22 cellular contexts compared by ENCODE assay signal in the genomic region with DNA sequence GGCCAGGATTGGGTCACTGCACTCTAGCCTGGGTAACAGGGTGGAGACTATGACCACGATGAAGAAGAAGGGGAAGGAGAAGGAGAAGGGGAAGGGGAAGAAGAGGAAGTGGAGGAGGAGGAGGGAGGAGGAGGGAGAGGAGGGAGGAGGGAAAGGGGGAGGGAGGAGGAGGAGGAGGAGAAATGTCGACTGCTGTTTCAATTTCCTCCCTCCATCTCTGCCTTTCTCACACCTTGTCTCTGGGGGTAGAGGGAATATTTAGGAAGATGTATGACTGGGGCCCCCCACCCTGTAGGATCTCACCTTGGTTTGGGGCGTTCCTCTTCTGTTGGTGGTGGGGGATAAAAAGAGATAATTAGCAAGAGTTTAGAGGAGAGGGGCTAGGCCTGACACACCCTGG. TPM values are rescaled to one million over a fixed set of nuclear protein-coding genes. Genes with fewer than 3 reads are reported as not detected.
A peak's percentile ranks its signal among the peaks of the same experiment; 100 is the strongest.
DNase-seq lines count a peak whose midpoint lies in the region; ATAC-seq, FAIRE-seq and TF ChIP-seq lines count a peak whose summit lies in the region.
"Had no signal": no experiment of that assay in that cellular context is flagged by ENCODE, and none has a peak within 500 bp of the region (broad histone marks: within the 10 kb centered on the region; RNA-seq: fewer than 3 reads in every experiment).

No MANE protein-coding gene starts in this region.

- TF ChIP-seq POLR2A in H1 (IDR thresholded peaks at IDR 0.05; ENCODE audit: control extremely low read depth in 1 of 2, low read depth in 2 of 2, low read length in 2 of 2), result no peak
- TF ChIP-seq POLR2A in suprapubic skin (IDR thresholded peaks at IDR 0.05), result no peak

- TF ChIP-seq CTCF in A673 (conservative IDR thresholded peaks at IDR 0.05; ENCODE audit: low read depth, low read length) (no peak), HL-60 (IDR thresholded peaks at IDR 0.05; ENCODE audit: insufficient read depth, low read length) (no peak), H1 (IDR thresholded peaks at IDR 0.05; ENCODE audit: control extremely low read depth in 1 of 3, insufficient read depth in 1 of 3, low read depth in 1 of 3, low read length in 3 of 3) (no peak), suprapubic skin (IDR thresholded peaks at IDR 0.05) (no peak)

- no TSS peak for BruUV-seq in A673 (replicated peaks; lab: Mats Ljungman, UMichigan)

- no peaks in the 10 kb centered on the region for H4K20me1 ChIP-seq in H1 (replicated peaks in 1 of 2; ENCODE audit: control insufficient read depth in 1 of 2, insufficient read depth in 2 of 2, low read length in 2 of 2)

- H3K36me3 ChIP-seq in A673 (ENCODE audit: insufficient read depth, low read length, poor library complexity, severe bottlenecking) (no peaks in the 10 kb centered on the region), H1 (ENCODE audit: control insufficient read depth in 2 of 4, insufficient read depth in 4 of 4, low read length in 3 of 4) (peaks cover 0 to 5% (median 0%) of the 10 kb centered on the region in 4 experiments; a peak in 1 of 8 replicates), suprapubic skin (no peaks in the 10 kb centered on the region)
- H3K36me3 ChIP-seq: adrenal gland, vagina had no signal

- no peak overlapping the region for H2BK120ac ChIP-seq in H1 (replicated peaks; ENCODE audit: low read depth, low read length)

- no peaks in the 10 kb centered on the region for H3K79me2 ChIP-seq in H1 (ENCODE audit: control insufficient read depth in 1 of 2, insufficient read depth in 2 of 2, low read length in 2 of 2)

- no peak overlapping the region for H2AK5ac ChIP-seq in H1 (ENCODE audit: low read depth, low read length)

- no peak overlapping the region for H2AFZ ChIP-seq in H1 (ENCODE audit: low read length)

- H3K79me1 ChIP-seq in H1 (ENCODE audit: low read depth, low read length), result no peaks in the 10 kb centered on the region

- H3K4ac ChIP-seq in H1 (replicated peaks; ENCODE audit: insufficient read length, low read depth, low read length), result peak overlapping the region; percentile 14

- H2BK12ac ChIP-seq in H1 (ENCODE audit: low read depth, low read length), result no peak overlapping the region

- H3K27ac ChIP-seq in A673 (ENCODE audit: low read depth, low read length, poor library complexity, severe bottlenecking) (no peak overlapping the region), HL-60 (replicated peaks) (peak overlapping the region; percentile 60), H1 (ENCODE audit: low read depth, low read length) (no peak overlapping the region), suprapubic skin (no peak overlapping the region)
- H3K27ac ChIP-seq: adrenal gland, vagina had no signal

- H3K27me3 ChIP-seq in A673 (replicated peaks; ENCODE audit: insufficient read depth, low read depth, low read length, poor library complexity) (no peaks in the 10 kb centered on the region), HL-60 (ENCODE audit: insufficient read depth, poor library complexity, severe bottlenecking) (peaks cover 17% of the 10 kb centered on the region), H1 (replicated peaks in 1 of 4; ENCODE audit: control insufficient read depth in 3 of 4, extremely low read depth in 1 of 4, insufficient read depth in 3 of 4, low read length in 3 of 4) (no peaks in the 10 kb centered on the region), suprapubic skin (peaks cover 98% of the 10 kb centered on the region)

- no peak overlapping the region for H4K91ac ChIP-seq in H1 (replicated peaks; ENCODE audit: insufficient read length, low read length)

- H3K9ac ChIP-seq in H1 (replicated peaks in 1 of 4; ENCODE audit: extremely low read depth in 1 of 4, low read depth in 3 of 4, low read length in 3 of 4), result no peak overlapping the region

- CTCF ChIA-PET in A673 (lab: Charles Lee) (no interaction called here), H1 (lab: Charles Lee; ENCODE audit: partially characterized antibody) (interaction anchor here (0.6 to 6.4 kb wide), 8 partner anchors 10 to 264 kb away, joined by 3 to 118 read pairs (median 12); partner anchors contain the start of genes DNAAF3, GARIN5B and TNNI3)

- intact Hi-C loops in A673 (cut with micrococcal nuclease; ENCODE audit: unreplicated experiment), result no loop called here
- intact Hi-C loops in left colon (cut with DNase I, micrococcal nuclease), result no loop called here

- no peak for TF ChIP-seq EP300 in H1 (IDR thresholded peaks at IDR 0.05; ENCODE audit: borderline replicate concordance in 1 of 2, low read depth in 2 of 2, low read length in 2 of 2)
- TF ChIP-seq EP300 in suprapubic skin (IDR thresholded peaks at IDR 0.05), result no peak

- no peak overlapping the region for H4K8ac ChIP-seq in H1 (ENCODE audit: extremely low read depth, insufficient read depth, low read length)

- DNase-seq in A673 (ENCODE audit: low spot score), result no peak
- peak; percentile 71 to 80 for DNase-seq in HL-60 (ENCODE audit: low read depth in 1 of 2, low spot score in 1 of 2)
- DNase-seq in OCI-M1 (lab: John Stamatoyannopoulos, UW), result peak; percentile 84
- DNase-seq in H1 (ENCODE audit: low read depth in 1 of 2, low spot score in 2 of 2), result no peak
- no peak for DNase-seq in amygdala (lab: John Stamatoyannopoulos, UW)
- no peak for DNase-seq in left colon
- no peak for DNase-seq in suprapubic skin (ENCODE audit: low spot score in 2 of 2)
- DNase-seq in kidney glomerular epithelial cell (lab: John Stamatoyannopoulos, UW), result no peak
- DNase-seq: ACHN; activated CD4-positive, alpha-beta T cell treated with anti-CD3 and anti-CD28 coated beads, Interleukin-2, amount 50 U/mL, for 1 hour; activated CD8-positive, alpha-beta memory T cell treated with anti-CD3 and anti-CD28 coated beads, Interleukin-2, amount 50 U/mL, for 4 hours; activated effector memory CD4-positive, alpha-beta T cell treated with Interleukin-2 at 50 U/mL for 16 hours; adrenal gland; CD8-positive, alpha-beta T cell; DMS79; foreskin melanocyte; nephron progenitor cell; RPMI8226; stimulated activated CD4-positive, alpha-beta T cell treated with anti-CD3 and anti-CD28 coated beads, Interleukin-4, amount 100 ng/mL, for 24 hours had no signal

- no peak overlapping the region for H3K23ac ChIP-seq in H1 (ENCODE audit: insufficient read length)

- no peak overlapping the region for H2BK5ac ChIP-seq in H1 (ENCODE audit: low read depth, low read length)

- WGBS in H1 (ENCODE audit: extremely low coverage in 1 of 2, insufficient coverage in 1 of 2, insufficient read length in 1 of 2, insufficient replicate concordance in 2 of 2, low coverage in 1 of 2, low lambda C conversion rate in 2 of 2, missing lambda C conversion rate in 1 of 2), 2 experiments, result 53% methylated on average over 2 of the region's 3 CpGs; no CpG with 5 or more reads in 1 of the 2 experiments
- WGBS in suprapubic skin, result 24% methylated on average over 3 of the region's 3 CpGs

- H3K4me1 ChIP-seq in A673 (ENCODE audit: insufficient read depth, low read length, poor library complexity, severe bottlenecking) (peaks cover 17% of the 10 kb centered on the region), H1 (replicated peaks in 1 of 4; ENCODE audit: control insufficient read depth in 3 of 4, insufficient read depth in 4 of 4, low read length in 3 of 4) (peaks cover 6 to 24% (median 13%) of the 10 kb centered on the region in 4 experiments), suprapubic skin (peaks cover 8% of the 10 kb centered on the region)

- POLR2A ChIA-PET in A673 (lab: Charles Lee; ENCODE audit: low non-redundant PET), result no interaction called here
- POLR2A ChIA-PET in H1 (lab: Charles Lee; ENCODE audit: partially characterized antibody), result no interaction called here

- 0 out of 2 replicates have a peak overlapping the region, but pooled peaks have one; percentile 46 for H2BK15ac ChIP-seq in H1 (ENCODE audit: low read length)

- no peak for TF ChIP-seq RAD21 in H1 (IDR thresholded peaks at IDR 0.05 in 1 of 2, conservative IDR thresholded peaks at IDR 0.05 in 1 of 2; ENCODE audit: low read depth in 2 of 2, low read length in 2 of 2)

- H4K5ac ChIP-seq in H1 (ENCODE audit: insufficient read length, low read depth, low read length), result no peak overlapping the region

- no peak overlapping the region for H3K14ac ChIP-seq in H1 (ENCODE audit: insufficient read length)

- no peak overlapping the region for H2BK20ac ChIP-seq in H1 (ENCODE audit: low read length)

- H3K9me3 ChIP-seq in A673 (ENCODE audit: low read depth, low read length, poor library complexity, severe bottlenecking) (no peaks in the 10 kb centered on the region), H1 (ENCODE audit: insufficient read depth in 2 of 2, low read depth in 1 of 2, low read length in 1 of 2) (no peaks in the 10 kb centered on the region), suprapubic skin (no peaks in the 10 kb centered on the region)
- H3K9me3 ChIP-seq: adrenal gland, vagina had no signal

- peak overlapping the region; percentile 38 to 70 for H3K4me2 ChIP-seq in H1 (ENCODE audit: insufficient read depth in 1 of 2, low read depth in 2 of 2, low read length in 2 of 2)

- no peak overlapping the region for H3K56ac ChIP-seq in H1 (replicated peaks; ENCODE audit: insufficient read length, low read depth, low read length)

- no peak for ATAC-seq in left colon
- ATAC-seq: CD8-positive, alpha-beta T cell had no signal

- no peak overlapping the region for H3K18ac ChIP-seq in H1 (ENCODE audit: extremely low read depth, low read length)

- FAIRE-seq in H1 (lab: Jason Lieb, UNC), result no peak

- H3K23me2 ChIP-seq in H1 (ENCODE audit: low read depth, low read length), result peaks cover 7% of the 10 kb centered on the region; the same call in 1 of the 2 replicates

- H3K4me3 ChIP-seq in A673 (ENCODE audit: low read depth, low read length, poor library complexity, severe bottlenecking) (peak overlapping the region; percentile 53), HL-60 (replicated peaks; ENCODE audit: insufficient read depth, low read length) (no peak overlapping the region), H1 (ENCODE audit: extremely low read depth in 1 of 4, insufficient read depth in 2 of 4, low read depth in 3 of 4, low read length in 4 of 4) (peak overlapping the region in 1 of 4 experiments; percentile 83; a peak in 2 of 8 replicates), suprapubic skin (no peak overlapping the region)
- H3K4me3 ChIP-seq: adrenal gland, vagina had no signal

RNA-seq across cellular contexts. Expression of gene TNNT1, which starts 3.8 kb away (rescaled TPM):
- 37.6 and 54.3 TPM in 2 replicates for total RNA-seq in A673 (2021)
- 107 and 115 TPM in 2 replicates for total RNA-seq in H1 (2021; fragmentation: NEBNext Ultra II Directional; extraction: Animal tissue kit (Norgen Biotek cat#: 25700))
- polyA plus RNA-seq in H1 (2011; rRNA removed), result 69.6 and 97.9 TPM in 2 replicates
- 164 TPM for polyA plus RNA-seq in H1 (2011; cell fraction: cytosol; rRNA removed)
- 90.2 TPM for polyA plus RNA-seq in H1 (2011; cell fraction: nucleus; rRNA removed)
- polyA plus RNA-seq in H1 (2012, experiment 1 of 2), result 112 to 203 TPM (median 168 TPM) in 4 replicates
- polyA plus RNA-seq in H1 (2012, experiment 2 of 2), result 169 TPM
- polyA plus RNA-seq in H1 (2013, experiment 1 of 2), result 121 TPM
- polyA plus RNA-seq in H1 (2013, experiment 2 of 2), result 121 TPM
- 11.5 and 12.7 TPM in 2 replicates for polyA minus RNA-seq in H1 (2011; rRNA and poly(A)+ RNA removed)
- 25.4 TPM for polyA minus RNA-seq in H1 (2011; cell fraction: cytosol; rRNA and poly(A)+ RNA removed)
- polyA minus RNA-seq in H1 (2011; cell fraction: nucleus; rRNA and poly(A)+ RNA removed), result 20.5 TPM
- under 1 TPM; 0.40 to 0.70 TPM for total RNA-seq in left colon
- total RNA-seq in suprapubic skin, result 10 to 100 TPM; 13.6 to 46.7 (median 19.6) TPM
- total RNA-seq: CD8-positive, alpha-beta T cell had no signal

RNA-seq across cellular contexts. Expression of gene TNNI3, which starts 12.3 kb away (rescaled TPM):
- total RNA-seq in A673 (2021) (12.8 and 16.5 TPM in 2 replicates), left colon (1 to 10 TPM in 1 of 2 donors, not detected in 1; 1.1 TPM), suprapubic skin (1 to 10 TPM; 1.7 to 4.7 (median 3.2) TPM)
- total RNA-seq in H1 (2021; fragmentation: NEBNext Ultra II Directional; extraction: Animal tissue kit (Norgen Biotek cat#: 25700)), result 16.6 and 16.9 TPM in 2 replicates
- 56.0 and 67.9 TPM in 2 replicates for polyA plus RNA-seq in H1 (2011; rRNA removed)
- 60.1 TPM for polyA plus RNA-seq in H1 (2011; cell fraction: cytosol; rRNA removed)
- 34.8 TPM for polyA plus RNA-seq in H1 (2011; cell fraction: nucleus; rRNA removed)
- 29.4 to 46.2 TPM (median 42.5 TPM) in 4 replicates for polyA plus RNA-seq in H1 (2012, experiment 1 of 2)
- polyA plus RNA-seq in H1 (2012, experiment 2 of 2), result 33.8 TPM
- polyA plus RNA-seq in H1 (2013, experiment 1 of 2), result 59.4 TPM
- polyA plus RNA-seq in H1 (2013, experiment 2 of 2), result 58.0 TPM
- polyA minus RNA-seq in H1 (2011; rRNA and poly(A)+ RNA removed), result 1.8 and 3.7 TPM in 2 replicates
- polyA minus RNA-seq in H1 (2011; cell fraction: cytosol; rRNA and poly(A)+ RNA removed), result 9.2 TPM
- 7.5 TPM for polyA minus RNA-seq in H1 (2011; cell fraction: nucleus; rRNA and poly(A)+ RNA removed)
- total RNA-seq: CD8-positive, alpha-beta T cell; HT1080; pulmonary artery endothelial cell; vagina had no signal

RNA-seq across cellular contexts. Expression of gene DNAAF3, which starts 21.2 kb away (rescaled TPM):
- total RNA-seq in A673 (2021) (4.2 and 9.1 TPM in 2 replicates), left colon (1 to 10 TPM in 1 of 2 donors, under 1 TPM in 1; 0.79 to 2.6 TPM), suprapubic skin (10 to 100 TPM in 1 of 4 donors, 1 to 10 TPM in 1, under 1 TPM in 2; 0.48 to 10.6 (median 3.1) TPM)
- 5.4 and 5.7 TPM in 2 replicates for total RNA-seq in H1 (2021; fragmentation: NEBNext Ultra II Directional; extraction: Animal tissue kit (Norgen Biotek cat#: 25700))
- polyA plus RNA-seq in H1 (2011; rRNA removed), result 8.0 and 13.8 TPM in 2 replicates
- 7.2 TPM for polyA plus RNA-seq in H1 (2011; cell fraction: cytosol; rRNA removed)
- polyA plus RNA-seq in H1 (2011; cell fraction: nucleus; rRNA removed), result 15.2 TPM
- 4.0 to 6.8 TPM (median 5.7 TPM) in 4 replicates for polyA plus RNA-seq in H1 (2012, experiment 1 of 2)
- polyA plus RNA-seq in H1 (2012, experiment 2 of 2), result 6.5 TPM
- 7.0 TPM for polyA plus RNA-seq in H1 (2013, experiment 1 of 2)
- 6.6 TPM for polyA plus RNA-seq in H1 (2013, experiment 2 of 2)
- polyA minus RNA-seq in H1 (2011; rRNA and poly(A)+ RNA removed), result 1.5 and 1.9 TPM in 2 replicates
- polyA minus RNA-seq in H1 (2011; cell fraction: cytosol; rRNA and poly(A)+ RNA removed), result 3.4 TPM
- 1.8 TPM for polyA minus RNA-seq in H1 (2011; cell fraction: nucleus; rRNA and poly(A)+ RNA removed)
- total RNA-seq: CD8-positive, alpha-beta T cell had no signal

RNA-seq across cellular contexts. Expression of gene PPP1R12C, which starts 27.8 kb away (rescaled TPM):
- 85.7 and 94.6 TPM in 2 replicates for total RNA-seq in A673 (2021)
- total RNA-seq in H1 (2021; fragmentation: NEBNext Ultra II Directional; extraction: Animal tissue kit (Norgen Biotek cat#: 25700)), result 71.5 and 88.8 TPM in 2 replicates
- polyA plus RNA-seq in H1 (2011; rRNA removed), result 31.7 and 49.5 TPM in 2 replicates
- polyA plus RNA-seq in H1 (2011; cell fraction: cytosol; rRNA removed), result 56.3 TPM
- polyA plus RNA-seq in H1 (2011; cell fraction: nucleus; rRNA removed), result 230 TPM
- 62.6 to 73.1 TPM (median 72.1 TPM) in 4 replicates for polyA plus RNA-seq in H1 (2012, experiment 1 of 2)
- polyA plus RNA-seq in H1 (2012, experiment 2 of 2), result 47.9 TPM
- 59.9 TPM for polyA plus RNA-seq in H1 (2013, experiment 1 of 2)
- 53.5 TPM for polyA plus RNA-seq in H1 (2013, experiment 2 of 2)
- polyA minus RNA-seq in H1 (2011; rRNA and poly(A)+ RNA removed), result 12.3 and 14.2 TPM in 2 replicates
- polyA minus RNA-seq in H1 (2011; cell fraction: cytosol; rRNA and poly(A)+ RNA removed), result 25.6 TPM
- polyA minus RNA-seq in H1 (2011; cell fraction: nucleus; rRNA and poly(A)+ RNA removed), result 48.5 TPM
- 100 to 1,000 TPM; 102 to 118 TPM for total RNA-seq in left colon
- 100 to 1,000 TPM in 1 of 4 donors, 10 to 100 TPM in 3; 51.7 to 126 (median 78.7) TPM for total RNA-seq in suprapubic skin

RNA-seq across cellular contexts. Expression of gene SYT5, which starts 34.8 kb away (rescaled TPM):
- 0.28 TPM in 1 of 2 replicates, not detected in the other for total RNA-seq in A673 (2021)
- 0.35 and 0.99 TPM in 2 replicates for total RNA-seq in H1 (2021; fragmentation: NEBNext Ultra II Directional; extraction: Animal tissue kit (Norgen Biotek cat#: 25700))
- polyA plus RNA-seq in H1 (2011; rRNA removed), result 0.67 and 1.6 TPM in 2 replicates
- 0.67 TPM for polyA plus RNA-seq in H1 (2011; cell fraction: cytosol; rRNA removed)
- 1.2 TPM for polyA plus RNA-seq in H1 (2011; cell fraction: nucleus; rRNA removed)
- polyA plus RNA-seq in H1 (2012, experiment 1 of 2), result 2.0 to 6.0 TPM (median 2.1 TPM) in 4 replicates
- polyA plus RNA-seq in H1 (2012, experiment 2 of 2), result 4.8 TPM
- 1.6 TPM for polyA plus RNA-seq in H1 (2013, experiment 1 of 2)
- polyA plus RNA-seq in H1 (2013, experiment 2 of 2), result 2.3 TPM
- polyA minus RNA-seq in H1 (2011; rRNA and poly(A)+ RNA removed), result 0.38 and 0.73 TPM in 2 replicates
- 1.2 TPM for polyA minus RNA-seq in H1 (2011; cell fraction: cytosol; rRNA and poly(A)+ RNA removed)
- 0.80 TPM for polyA minus RNA-seq in H1 (2011; cell fraction: nucleus; rRNA and poly(A)+ RNA removed)
- total RNA-seq in left colon, result 1 to 10 TPM in 1 of 2 donors, under 1 TPM in 1; 0.64 to 1.9 TPM
- 1 to 10 TPM in 3 of 4 donors, not detected in 1; 1.1 to 7.8 (median 6.8) TPM for total RNA-seq in suprapubic skin
- total RNA-seq: HT1080, pulmonary artery endothelial cell, vagina had no signal

Comparison
In these comparisons a context has a peak if more than half of its experiments do, and no peak if none do; other contexts are left out.
1. DNase-seq: peak in HL-60 (2 of 2) and OCI-M1 (single experiment); none in A673 (single experiment), H1 (0 of 2), amygdala (0 of 56), left colon (0 of 2), suprapubic skin (0 of 2) and kidney glomerular epithelial cell (single experiment).
2. RNA of gene TNNT1, which starts 3.8 kb away (total RNA-seq): 107 to 115 TPM in H1, 37.6 to 54.3 TPM in A673 and 13.6 to 46.7 TPM in suprapubic skin; 0.40 to 0.70 TPM in left colon; every median in the first group is over 4 times any median in the second.